Comparison of ENCODE assay signal across 1 cellular context in genomic region chr18:3623769-3624545, GRCh38.
A peak's percentile ranks its signal among the peaks of the same experiment; 100 is the strongest.
TF ChIP-seq lines count a peak whose summit lies in the region.

No MANE protein-coding gene starts in this region.

TF ChIP-seq in K562, 482 proteins besides CTCF, POLR2A, EP300 and RAD21 (continued from another document and continues in another):
- no peak for TF ChIP-seq ZNF592 (IDR thresholded peaks at IDR 0.05)
- no peak; the same call in none of the 2 replicates for TF ChIP-seq ATF6 (CRISPR knock-in tag; IDR thresholded peaks at IDR 0.05)
- TF ChIP-seq UBTF (IDR thresholded peaks at IDR 0.05; ENCODE audit: borderline replicate concordance in 1 of 2, low read depth in 2 of 2, low read length in 2 of 2), result peak; percentile 35 to 76; a peak in 3 of 4 replicates
- peak; percentile 94 for TF ChIP-seq NR2C2 (CRISPR knock-in tag; IDR thresholded peaks at IDR 0.05)
- TF ChIP-seq NR2C2 (tag; IDR thresholded peaks at IDR 0.05), result peak; percentile 95
- TF ChIP-seq PHF8 (IDR thresholded peaks at IDR 0.05; ENCODE audit: borderline replicate concordance, low read length), result peak; percentile 58; the same call in 1 of the 2 replicates
- 0 out of 2 replicates have a peak, but pooled peaks have one; percentile 34 for TF ChIP-seq ZFP1 (CRISPR knock-in tag; IDR thresholded peaks at IDR 0.05)
- peak; percentile 73; the same call in 1 of the 2 replicates for TF ChIP-seq HMBOX1 (IDR thresholded peaks at IDR 0.05)
- peak; percentile 17 for TF ChIP-seq SMARCB1 (IDR thresholded peaks at IDR 0.05; ENCODE audit: insufficient read length, low read depth)
- TF ChIP-seq ELF2 (CRISPR knock-in tag; IDR thresholded peaks at IDR 0.05), result no peak
- TF ChIP-seq FOXO4 (CRISPR knock-in tag; IDR thresholded peaks at IDR 0.05), result peak; percentile 89; the same call in 1 of the 2 replicates
- no peak for TF ChIP-seq ZBTB1 (CRISPR knock-in tag; IDR thresholded peaks at IDR 0.05; ENCODE audit: borderline replicate concordance, low read depth)
- peak; percentile 79 for TF ChIP-seq ZBTB12 (CRISPR knock-in tag; IDR thresholded peaks at IDR 0.05)
- no peak for TF ChIP-seq ZNF232 (CRISPR knock-in tag; IDR thresholded peaks at IDR 0.05)
- TF ChIP-seq TFAM (CRISPR knock-in tag; conservative IDR thresholded peaks at IDR 0.05), result no peak
- TF ChIP-seq ZNF134 (CRISPR knock-in tag; conservative IDR thresholded peaks at IDR 0.05), result no peak; the same call in none of the 2 replicates
- TF ChIP-seq ZHX1 (conservative IDR thresholded peaks at IDR 0.05; ENCODE audit: low read length), result no peak
- TF ChIP-seq TFE3 (CRISPR knock-in tag; IDR thresholded peaks at IDR 0.05), result no peak
- peak; percentile 58 for TF ChIP-seq MXD1 (CRISPR knock-in tag; IDR thresholded peaks at IDR 0.05; ENCODE audit: borderline replicate concordance, poor library complexity, severe bottlenecking)
- no peak for TF ChIP-seq FOXK1 (CRISPR knock-in tag; IDR thresholded peaks at IDR 0.05; ENCODE audit: borderline replicate concordance)
- no peak for TF ChIP-seq THAP7 (CRISPR knock-in tag; IDR thresholded peaks at IDR 0.05)
- no peak for TF ChIP-seq NFIC (IDR thresholded peaks at IDR 0.05)
- TF ChIP-seq CREB3L1 (IDR thresholded peaks at IDR 0.05; ENCODE audit: borderline replicate concordance, low read depth), result no peak; the same call in none of the 2 replicates
